In the genomic region with DNA sequence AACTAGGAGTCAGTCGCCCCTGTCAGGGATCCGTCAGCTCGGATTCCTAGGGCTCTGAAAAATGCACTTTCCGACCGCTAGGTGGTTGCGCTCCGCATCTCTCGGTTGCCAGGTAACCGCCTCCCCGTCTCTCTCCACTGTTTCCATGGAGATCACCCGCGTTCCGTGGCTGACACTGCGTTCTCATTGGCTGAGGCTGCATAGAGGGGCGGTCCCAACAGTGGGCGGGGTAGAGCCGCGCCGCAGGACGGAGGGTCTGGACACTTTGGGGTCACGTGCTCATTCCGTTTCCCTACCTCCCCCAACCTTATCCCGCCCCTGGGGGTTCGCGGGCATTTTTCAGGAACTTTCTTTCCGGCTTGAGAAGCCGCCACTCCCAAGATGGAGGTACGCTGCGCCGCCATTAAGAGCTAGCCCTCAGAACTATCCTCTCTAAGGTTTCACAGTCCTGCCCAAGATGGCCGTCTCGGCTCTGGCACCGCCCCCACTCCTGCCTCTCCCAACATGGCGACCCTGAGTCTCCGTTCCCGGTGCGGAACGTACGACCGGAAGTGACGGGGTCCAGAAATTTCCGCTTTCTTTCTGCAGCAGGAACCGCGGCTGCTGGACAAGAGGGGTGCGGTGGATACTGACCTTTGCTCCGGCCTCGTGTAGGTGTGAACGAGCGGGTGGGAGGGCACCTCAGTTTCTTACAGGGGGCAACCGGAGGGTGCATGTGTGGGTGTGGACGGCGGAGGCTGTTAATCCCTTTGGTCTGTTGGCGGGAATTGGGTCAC, we compare ENCODE assay signal across 1 cellular context.
TF ChIP-seq lines count a peak whose summit lies in the region.

A gene (minus strand): TSS at position 65 of the 776 bp plus-strand sequence. CDS start 105 bp downstream, outside the sequence.
A gene with protein sequence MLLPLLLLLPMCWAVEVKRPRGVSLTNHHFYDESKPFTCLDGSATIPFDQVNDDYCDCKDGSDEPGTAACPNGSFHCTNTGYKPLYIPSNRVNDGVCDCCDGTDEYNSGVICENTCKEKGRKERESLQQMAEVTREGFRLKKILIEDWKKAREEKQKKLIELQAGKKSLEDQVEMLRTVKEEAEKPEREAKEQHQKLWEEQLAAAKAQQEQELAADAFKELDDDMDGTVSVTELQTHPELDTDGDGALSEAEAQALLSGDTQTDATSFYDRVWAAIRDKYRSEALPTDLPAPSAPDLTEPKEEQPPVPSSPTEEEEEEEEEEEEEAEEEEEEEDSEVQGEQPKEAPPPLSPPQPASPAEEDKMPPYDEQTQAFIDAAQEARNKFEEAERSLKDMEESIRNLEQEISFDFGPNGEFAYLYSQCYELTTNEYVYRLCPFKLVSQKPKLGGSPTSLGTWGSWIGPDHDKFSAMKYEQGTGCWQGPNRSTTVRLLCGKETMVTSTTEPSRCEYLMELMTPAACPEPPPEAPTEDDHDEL (plus strand): TSS at position 579 of the 776 bp plus-strand sequence. CDS start 483 bp downstream, outside the sequence.

TF ChIP-seq in HepG2, 621 proteins besides CTCF, POLR2A, EP300 and RAD21 (continued from another document and continues in another):
- TF ChIP-seq, protein P1, sequence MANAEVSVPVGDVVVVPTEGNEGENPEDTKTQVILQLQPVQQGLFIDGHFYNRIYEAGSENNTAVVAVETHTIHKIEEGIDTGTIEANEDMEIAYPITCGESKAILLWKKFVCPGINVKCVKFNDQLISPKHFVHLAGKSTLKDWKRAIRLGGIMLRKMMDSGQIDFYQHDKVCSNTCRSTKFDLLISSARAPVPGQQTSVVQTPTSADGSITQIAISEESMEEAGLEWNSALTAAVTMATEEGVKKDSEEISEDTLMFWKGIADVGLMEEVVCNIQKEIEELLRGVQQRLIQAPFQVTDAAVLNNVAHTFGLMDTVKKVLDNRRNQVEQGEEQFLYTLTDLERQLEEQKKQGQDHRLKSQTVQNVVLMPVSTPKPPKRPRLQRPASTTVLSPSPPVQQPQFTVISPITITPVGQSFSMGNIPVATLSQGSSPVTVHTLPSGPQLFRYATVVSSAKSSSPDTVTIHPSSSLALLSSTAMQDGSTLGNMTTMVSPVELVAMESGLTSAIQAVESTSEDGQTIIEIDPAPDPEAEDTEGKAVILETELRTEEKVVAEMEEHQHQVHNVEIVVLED (CRISPR knock-in tag; IDR thresholded peaks at IDR 0.05; ENCODE audit: borderline replicate concordance): peak; percentile 98
- TF ChIP-seq AGO1 (IDR thresholded peaks at IDR 0.05; ENCODE audit: low read depth, low read length, poor library complexity, severe bottlenecking): no peak
- 0 out of 2 replicates have a peak, but pooled peaks have one; percentile 77 for TF ChIP-seq ZNF232 (CRISPR knock-in tag; IDR thresholded peaks at IDR 0.05; ENCODE audit: borderline replicate concordance)
- TF ChIP-seq, protein P2, sequence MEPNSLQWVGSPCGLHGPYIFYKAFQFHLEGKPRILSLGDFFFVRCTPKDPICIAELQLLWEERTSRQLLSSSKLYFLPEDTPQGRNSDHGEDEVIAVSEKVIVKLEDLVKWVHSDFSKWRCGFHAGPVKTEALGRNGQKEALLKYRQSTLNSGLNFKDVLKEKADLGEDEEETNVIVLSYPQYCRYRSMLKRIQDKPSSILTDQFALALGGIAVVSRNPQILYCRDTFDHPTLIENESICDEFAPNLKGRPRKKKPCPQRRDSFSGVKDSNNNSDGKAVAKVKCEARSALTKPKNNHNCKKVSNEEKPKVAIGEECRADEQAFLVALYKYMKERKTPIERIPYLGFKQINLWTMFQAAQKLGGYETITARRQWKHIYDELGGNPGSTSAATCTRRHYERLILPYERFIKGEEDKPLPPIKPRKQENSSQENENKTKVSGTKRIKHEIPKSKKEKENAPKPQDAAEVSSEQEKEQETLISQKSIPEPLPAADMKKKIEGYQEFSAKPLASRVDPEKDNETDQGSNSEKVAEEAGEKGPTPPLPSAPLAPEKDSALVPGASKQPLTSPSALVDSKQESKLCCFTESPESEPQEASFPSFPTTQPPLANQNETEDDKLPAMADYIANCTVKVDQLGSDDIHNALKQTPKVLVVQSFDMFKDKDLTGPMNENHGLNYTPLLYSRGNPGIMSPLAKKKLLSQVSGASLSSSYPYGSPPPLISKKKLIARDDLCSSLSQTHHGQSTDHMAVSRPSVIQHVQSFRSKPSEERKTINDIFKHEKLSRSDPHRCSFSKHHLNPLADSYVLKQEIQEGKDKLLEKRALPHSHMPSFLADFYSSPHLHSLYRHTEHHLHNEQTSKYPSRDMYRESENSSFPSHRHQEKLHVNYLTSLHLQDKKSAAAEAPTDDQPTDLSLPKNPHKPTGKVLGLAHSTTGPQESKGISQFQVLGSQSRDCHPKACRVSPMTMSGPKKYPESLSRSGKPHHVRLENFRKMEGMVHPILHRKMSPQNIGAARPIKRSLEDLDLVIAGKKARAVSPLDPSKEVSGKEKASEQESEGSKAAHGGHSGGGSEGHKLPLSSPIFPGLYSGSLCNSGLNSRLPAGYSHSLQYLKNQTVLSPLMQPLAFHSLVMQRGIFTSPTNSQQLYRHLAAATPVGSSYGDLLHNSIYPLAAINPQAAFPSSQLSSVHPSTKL (CRISPR knock-in tag; IDR thresholded peaks at IDR 0.05): peak; percentile 44; the same call in 1 of the 2 replicates
- no peak for TF ChIP-seq ZNF354B (CRISPR knock-in tag; IDR thresholded peaks at IDR 0.05)
- 0 out of 2 replicates have a peak, but pooled peaks have one; percentile 42 for TF ChIP-seq HNRNPL (IDR thresholded peaks at IDR 0.05; ENCODE audit: low read depth, low read length)
- peak; percentile 76 for TF ChIP-seq ZNF44 (CRISPR knock-in tag; IDR thresholded peaks at IDR 0.05)
- TF ChIP-seq RFXANK (CRISPR knock-in tag; IDR thresholded peaks at IDR 0.05): peak; percentile 37; the same call in 1 of the 2 replicates
- no peak for TF ChIP-seq ISX (CRISPR knock-in tag; conservative IDR thresholded peaks at IDR 0.05)
- TF ChIP-seq HDAC1 (CRISPR knock-in tag; IDR thresholded peaks at IDR 0.05): peak; percentile 88
- TF ChIP-seq SOX5 (CRISPR knock-in tag; IDR thresholded peaks at IDR 0.05; ENCODE audit: borderline replicate concordance): peak; percentile 35; the same call in 1 of the 2 replicates
- peak; percentile 63 for TF ChIP-seq BCL6 (CRISPR knock-in tag; IDR thresholded peaks at IDR 0.05)
- no peak for TF ChIP-seq MAFF (IDR thresholded peaks at IDR 0.05; ENCODE audit: low read depth, low read length)
- TF ChIP-seq SYNCRIP (IDR thresholded peaks at IDR 0.05; ENCODE audit: insufficient read depth, low read depth, low read length): no peak
- TF ChIP-seq, protein P3, sequence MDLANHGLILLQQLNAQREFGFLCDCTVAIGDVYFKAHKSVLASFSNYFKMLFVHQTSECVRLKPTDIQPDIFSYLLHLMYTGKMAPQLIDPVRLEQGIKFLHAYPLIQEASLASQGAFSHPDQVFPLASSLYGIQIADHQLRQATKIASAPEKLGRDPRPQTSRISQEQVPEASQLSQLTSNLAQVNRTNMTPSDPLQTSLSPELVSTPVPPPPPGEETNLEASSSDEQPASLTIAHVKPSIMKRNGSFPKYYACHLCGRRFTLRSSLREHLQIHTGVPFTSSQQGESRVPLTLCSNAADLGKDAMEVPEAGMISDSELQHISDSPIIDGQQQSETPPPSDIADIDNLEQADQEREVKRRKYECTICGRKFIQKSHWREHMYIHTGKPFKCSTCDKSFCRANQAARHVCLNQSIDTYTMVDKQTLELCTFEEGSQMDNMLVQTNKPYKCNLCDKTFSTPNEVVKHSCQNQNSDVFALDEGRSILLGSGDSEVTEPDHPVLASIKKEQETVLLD (CRISPR knock-in tag; IDR thresholded peaks at IDR 0.05; ENCODE audit: low read depth): peak; percentile 82
- peak; percentile 95 for TF ChIP-seq ELF1 (CRISPR knock-in tag; IDR thresholded peaks at IDR 0.05)
- peak; percentile 57 for TF ChIP-seq ZNF205 (CRISPR knock-in tag; IDR thresholded peaks at IDR 0.05)
- 0 out of 2 replicates have a peak, but pooled peaks have one; percentile 22 for TF ChIP-seq SMAD1 (CRISPR knock-in tag; IDR thresholded peaks at IDR 0.05; ENCODE audit: borderline replicate concordance, low read depth)
- no peak for TF ChIP-seq ZNF496 (CRISPR knock-in tag; IDR thresholded peaks at IDR 0.05; ENCODE audit: insufficient replicate concordance)
- peak; percentile 87 for TF ChIP-seq PHF20 (CRISPR knock-in tag; IDR thresholded peaks at IDR 0.05)
- TF ChIP-seq DR1 (CRISPR knock-in tag; IDR thresholded peaks at IDR 0.05): peak; percentile 72
- peak; percentile 74 for TF ChIP-seq ZNF143 (CRISPR knock-in tag; IDR thresholded peaks at IDR 0.05)
- peak; percentile 96 for TF ChIP-seq HNF4G (IDR thresholded peaks at IDR 0.05; ENCODE audit: borderline replicate concordance, low read depth, low read length)
- peak; percentile 85; the same call in 1 of the 2 replicates for TF ChIP-seq HNF4G (CRISPR knock-in tag; IDR thresholded peaks at IDR 0.05; ENCODE audit: borderline replicate concordance, low read depth)
- no peak for TF ChIP-seq SKI (IDR thresholded peaks at IDR 0.05; ENCODE audit: partially characterized antibody)
- TF ChIP-seq TARDBP (CRISPR knock-in tag; IDR thresholded peaks at IDR 0.05): peak; percentile 91
- TF ChIP-seq, protein P4, sequence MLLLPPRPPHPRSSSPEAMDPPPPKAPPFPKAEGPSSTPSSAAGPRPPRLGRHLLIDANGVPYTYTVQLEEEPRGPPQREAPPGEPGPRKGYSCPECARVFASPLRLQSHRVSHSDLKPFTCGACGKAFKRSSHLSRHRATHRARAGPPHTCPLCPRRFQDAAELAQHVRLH (CRISPR knock-in tag; IDR thresholded peaks at IDR 0.05; ENCODE audit: borderline replicate concordance, low read depth): peak; percentile 69; the same call in 1 of the 2 replicates
- TF ChIP-seq, protein P5, sequence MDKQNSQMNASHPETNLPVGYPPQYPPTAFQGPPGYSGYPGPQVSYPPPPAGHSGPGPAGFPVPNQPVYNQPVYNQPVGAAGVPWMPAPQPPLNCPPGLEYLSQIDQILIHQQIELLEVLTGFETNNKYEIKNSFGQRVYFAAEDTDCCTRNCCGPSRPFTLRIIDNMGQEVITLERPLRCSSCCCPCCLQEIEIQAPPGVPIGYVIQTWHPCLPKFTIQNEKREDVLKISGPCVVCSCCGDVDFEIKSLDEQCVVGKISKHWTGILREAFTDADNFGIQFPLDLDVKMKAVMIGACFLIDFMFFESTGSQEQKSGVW (CRISPR knock-in tag; IDR thresholded peaks at IDR 0.05; ENCODE audit: borderline replicate concordance): no peak
- TF ChIP-seq ERF (CRISPR knock-in tag; IDR thresholded peaks at IDR 0.05): peak; percentile 35; the same call in 1 of the 2 replicates
- peak; percentile 42; the same call in 1 of the 2 replicates for TF ChIP-seq KDM3A (CRISPR knock-in tag; IDR thresholded peaks at IDR 0.05; ENCODE audit: low read depth)
- TF ChIP-seq, protein P6, sequence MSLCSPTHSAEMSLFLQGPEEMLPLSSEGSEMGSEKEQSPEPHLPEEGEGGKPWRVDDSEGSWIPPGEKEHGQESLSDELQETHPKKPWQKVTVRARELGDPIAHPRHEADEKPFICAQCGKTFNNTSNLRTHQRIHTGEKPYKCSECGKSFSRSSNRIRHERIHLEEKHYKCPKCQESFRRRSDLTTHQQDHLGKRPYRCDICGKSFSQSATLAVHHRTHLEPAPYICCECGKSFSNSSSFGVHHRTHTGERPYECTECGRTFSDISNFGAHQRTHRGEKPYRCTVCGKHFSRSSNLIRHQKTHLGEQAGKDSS (CRISPR knock-in tag; IDR thresholded peaks at IDR 0.05; ENCODE audit: borderline replicate concordance, low read depth): 0 out of 2 replicates have a peak, but pooled peaks have one; percentile 18
- TF ChIP-seq, protein P7, sequence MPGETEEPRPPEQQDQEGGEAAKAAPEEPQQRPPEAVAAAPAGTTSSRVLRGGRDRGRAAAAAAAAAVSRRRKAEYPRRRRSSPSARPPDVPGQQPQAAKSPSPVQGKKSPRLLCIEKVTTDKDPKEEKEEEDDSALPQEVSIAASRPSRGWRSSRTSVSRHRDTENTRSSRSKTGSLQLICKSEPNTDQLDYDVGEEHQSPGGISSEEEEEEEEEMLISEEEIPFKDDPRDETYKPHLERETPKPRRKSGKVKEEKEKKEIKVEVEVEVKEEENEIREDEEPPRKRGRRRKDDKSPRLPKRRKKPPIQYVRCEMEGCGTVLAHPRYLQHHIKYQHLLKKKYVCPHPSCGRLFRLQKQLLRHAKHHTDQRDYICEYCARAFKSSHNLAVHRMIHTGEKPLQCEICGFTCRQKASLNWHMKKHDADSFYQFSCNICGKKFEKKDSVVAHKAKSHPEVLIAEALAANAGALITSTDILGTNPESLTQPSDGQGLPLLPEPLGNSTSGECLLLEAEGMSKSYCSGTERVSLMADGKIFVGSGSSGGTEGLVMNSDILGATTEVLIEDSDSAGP (CRISPR knock-in tag; IDR thresholded peaks at IDR 0.05; ENCODE audit: borderline replicate concordance): peak; percentile 49; the same call in 1 of the 2 replicates
- no peak for TF ChIP-seq SMAD3 (CRISPR knock-in tag; IDR thresholded peaks at IDR 0.05)
- TF ChIP-seq POGZ (CRISPR knock-in tag; IDR thresholded peaks at IDR 0.05): peak; percentile 35; the same call in 1 of the 2 replicates
- TF ChIP-seq, protein P8, sequence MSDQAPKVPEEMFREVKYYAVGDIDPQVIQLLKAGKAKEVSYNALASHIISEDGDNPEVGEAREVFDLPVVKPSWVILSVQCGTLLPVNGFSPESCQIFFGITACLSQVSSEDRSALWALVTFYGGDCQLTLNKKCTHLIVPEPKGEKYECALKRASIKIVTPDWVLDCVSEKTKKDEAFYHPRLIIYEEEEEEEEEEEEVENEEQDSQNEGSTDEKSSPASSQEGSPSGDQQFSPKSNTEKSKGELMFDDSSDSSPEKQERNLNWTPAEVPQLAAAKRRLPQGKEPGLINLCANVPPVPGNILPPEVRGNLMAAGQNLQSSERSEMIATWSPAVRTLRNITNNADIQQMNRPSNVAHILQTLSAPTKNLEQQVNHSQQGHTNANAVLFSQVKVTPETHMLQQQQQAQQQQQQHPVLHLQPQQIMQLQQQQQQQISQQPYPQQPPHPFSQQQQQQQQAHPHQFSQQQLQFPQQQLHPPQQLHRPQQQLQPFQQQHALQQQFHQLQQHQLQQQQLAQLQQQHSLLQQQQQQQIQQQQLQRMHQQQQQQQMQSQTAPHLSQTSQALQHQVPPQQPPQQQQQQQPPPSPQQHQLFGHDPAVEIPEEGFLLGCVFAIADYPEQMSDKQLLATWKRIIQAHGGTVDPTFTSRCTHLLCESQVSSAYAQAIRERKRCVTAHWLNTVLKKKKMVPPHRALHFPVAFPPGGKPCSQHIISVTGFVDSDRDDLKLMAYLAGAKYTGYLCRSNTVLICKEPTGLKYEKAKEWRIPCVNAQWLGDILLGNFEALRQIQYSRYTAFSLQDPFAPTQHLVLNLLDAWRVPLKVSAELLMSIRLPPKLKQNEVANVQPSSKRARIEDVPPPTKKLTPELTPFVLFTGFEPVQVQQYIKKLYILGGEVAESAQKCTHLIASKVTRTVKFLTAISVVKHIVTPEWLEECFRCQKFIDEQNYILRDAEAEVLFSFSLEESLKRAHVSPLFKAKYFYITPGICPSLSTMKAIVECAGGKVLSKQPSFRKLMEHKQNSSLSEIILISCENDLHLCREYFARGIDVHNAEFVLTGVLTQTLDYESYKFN (CRISPR knock-in tag; conservative IDR thresholded peaks at IDR 0.05): peak; percentile 69
- peak; percentile 70; the same call in 1 of the 2 replicates for TF ChIP-seq ZNF746 (CRISPR knock-in tag; IDR thresholded peaks at IDR 0.05)
- peak; percentile 61; the same call in 1 of the 2 replicates for TF ChIP-seq MEF2D (CRISPR knock-in tag; IDR thresholded peaks at IDR 0.05)
- TF ChIP-seq ZNF274 (CRISPR knock-in tag; IDR thresholded peaks at IDR 0.05): peak; percentile 61; the same call in 1 of the 2 replicates
- no peak for TF ChIP-seq HDAC6 (IDR thresholded peaks at IDR 0.05; ENCODE audit: low read depth, low read length)
